In the genomic region with DNA sequence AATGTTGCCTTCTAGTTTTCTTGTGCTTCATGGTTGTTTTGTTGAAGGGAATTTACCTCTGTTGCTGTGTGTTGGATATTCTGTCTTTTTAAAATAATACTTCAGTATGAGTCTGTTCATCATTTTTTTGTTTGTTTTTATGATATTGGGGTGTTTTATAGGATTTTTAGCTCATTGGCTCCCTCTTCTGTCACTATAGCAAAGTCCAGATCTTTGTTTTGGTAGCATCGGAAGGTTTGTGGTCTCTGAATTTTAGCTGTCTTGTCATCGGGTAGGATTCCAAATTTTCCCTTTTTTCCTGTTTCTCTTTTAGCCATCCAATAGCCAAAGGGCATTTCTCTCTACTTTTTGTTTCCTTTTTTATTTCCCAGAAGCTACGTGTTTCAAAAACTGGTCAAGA, we compare ENCODE assay signal across 9 cellular contexts.
A peak's percentile ranks its signal among the peaks of the same experiment; 100 is the strongest.
DNase-seq lines count a peak whose midpoint lies in the region; ATAC-seq, FAIRE-seq and TF ChIP-seq lines count a peak whose summit lies in the region.
"Had no signal": no experiment of that assay in that cellular context is flagged by ENCODE, and none has a peak within 500 bp of the region (broad histone marks: within the 10 kb centered on the region; RNA-seq: fewer than 3 reads in every experiment).

No MANE protein-coding gene starts in this region.

- H3K4me1 ChIP-seq in osteoblast (ENCODE audit: insufficient read depth, low read length): no peaks in the 10 kb centered on the region

- H3K36me3 ChIP-seq in brain microvascular endothelial cell (replicated peaks) (no peaks in the 10 kb centered on the region), osteoblast (ENCODE audit: insufficient read depth, low read length) (no peaks in the 10 kb centered on the region)

- peak overlapping the region; percentile 15 for H3K4me2 ChIP-seq in osteoblast (ENCODE audit: insufficient read depth, low read length)

- no peak overlapping the region for H2AFZ ChIP-seq in osteoblast (ENCODE audit: low read length)

- H3K9me3 ChIP-seq in osteoblast (ENCODE audit: low read depth, low read length): no peaks in the 10 kb centered on the region

- ATAC-seq in GM18505 (IDR thresholded peaks at IDR 0.05; ENCODE audit: unreplicated experiment) (no peak), HG03108 (IDR thresholded peaks at IDR 0.05; ENCODE audit: unreplicated experiment) (no peak)

- in situ Hi-C loops in brain microvascular endothelial cell (cut with HindIII; ENCODE audit: low pct_ligation_motif_present, low sequenced_read_pairs): no loop called here

- H3K27me3 ChIP-seq in brain microvascular endothelial cell (replicated peaks): no peaks in the 10 kb centered on the region
- no peaks in the 10 kb centered on the region for H3K27me3 ChIP-seq in osteoblast (ENCODE audit: insufficient read depth, low read length)

- TF ChIP-seq POLR2A in NB4 (IDR thresholded peaks at IDR 0.05; ENCODE audit: extremely low read depth, insufficient read length): no peak
- TF ChIP-seq POLR2A in GM18505 (IDR thresholded peaks at IDR 0.05; ENCODE audit: borderline replicate concordance, extremely low read depth, insufficient read depth, insufficient read length): no peak
- TF ChIP-seq POLR2A in GM12891 (IDR thresholded peaks at IDR 0.05; ENCODE audit: low read depth, low read length): no peak

- H3K27ac ChIP-seq in brain microvascular endothelial cell (no peak overlapping the region), osteoblast (ENCODE audit: low read depth, low read length) (no peak overlapping the region)

- peaks cover 4% of the 10 kb centered on the region for H4K20me1 ChIP-seq in osteoblast (ENCODE audit: insufficient read depth, low read length)

- TF ChIP-seq CTCF in NB4 (IDR thresholded peaks at IDR 0.05; ENCODE audit: low read depth, low read length) (peak; percentile 32), brain microvascular endothelial cell (IDR thresholded peaks at IDR 0.05; ENCODE audit: low read depth, low read length, missing control alignments) (peak; percentile 54), osteoblast (IDR thresholded peaks at IDR 0.05; ENCODE audit: extremely low read depth, low read depth, low read length) (peak; percentile 71)

- H3K79me2 ChIP-seq in osteoblast (ENCODE audit: insufficient read depth, low read length): peaks cover 8% of the 10 kb centered on the region

- DNase-seq in DMS 273 (lab: John Stamatoyannopoulos, UW; ENCODE audit: unreplicated experiment) (peak; percentile 27), DMS 273 treated with DMSO at 0.1 percent for 48 hours (lab: John Stamatoyannopoulos, UW) (no peak), NB4 (ENCODE audit: low read depth) (peak; percentile 23), brain microvascular endothelial cell (peak; percentile 9), osteoblast (ENCODE audit: insufficient read length, low spot score, missing footprints) (peak; percentile 8), GM12891 (ENCODE audit: insufficient read length, low spot score) (no peak)
- DNase-seq: activated naive CD4-positive, alpha-beta T cell had no signal

- H3K4me3 ChIP-seq in NB4 (ENCODE audit: low read depth, low read length) (no peak overlapping the region), brain microvascular endothelial cell (ENCODE audit: low read depth, low read length) (no peak overlapping the region), osteoblast (ENCODE audit: insufficient read depth, low read length) (no peak overlapping the region)

- FAIRE-seq in GM12891 (lab: Jason Lieb, UNC): no peak

TF ChIP-seq in GM12891, 5 proteins besides CTCF, POLR2A, EP300 and RAD21:
- TF ChIP-seq PAX5 (IDR thresholded peaks at IDR 0.05; ENCODE audit: insufficient read depth, low read length, severe bottlenecking) (no peak), SPI1 (IDR thresholded peaks at IDR 0.05; ENCODE audit: low read depth, low read length) (no peak), POLR2AphosphoS5 (IDR thresholded peaks at IDR 0.05; ENCODE audit: low read depth, low read length) (no peak), POU2F2 (IDR thresholded peaks at IDR 0.05; ENCODE audit: low read depth, low read length) (no peak), TAF1 (IDR thresholded peaks at IDR 0.05; ENCODE audit: low read depth, low read length) (no peak)
TF ChIP-seq in GM12891: peak in this region for 0.

Comparison
In these comparisons a context has a peak if more than half of its experiments do, and no peak if none do; other contexts are left out.
1. DNase-seq: peak in DMS 273 (single experiment), NB4 (single experiment), brain microvascular endothelial cell (single experiment) and osteoblast (single experiment); none in DMS 273 treated with DMSO at 0.1 percent for 48 hours (single experiment) and GM12891 (single experiment).
2. Peak in every context shown above with its lines, with median percentiles within 50 percentile points of each other: CTCF ChIP-seq.